Comparison of ENCODE assay signal across 11 cellular contexts in genomic region chr7:78924581-78924980, GRCh38.
DNase-seq lines count a peak whose midpoint lies in the region; ATAC-seq, FAIRE-seq and TF ChIP-seq lines count a peak whose summit lies in the region.
"Had no signal": no experiment of that assay in that cellular context is flagged by ENCODE, and none has a peak within 500 bp of the region (broad histone marks: within the 10 kb centered on the region; RNA-seq: fewer than 3 reads in every experiment).

No MANE protein-coding gene starts in this region.

- no TSS peak for BruUV-seq in HepG2 (replicated peaks; lab: Mats Ljungman, UMichigan)

- no peak for TF ChIP-seq POLR2A in HepG2 (IDR thresholded peaks at IDR 0.05; ENCODE audit: insufficient read depth in 1 of 2, low read depth in 2 of 2, low read length in 2 of 2)
- no peak for TF ChIP-seq POLR2A in right lobe of liver (IDR thresholded peaks at IDR 0.05)

- CTCF ChIA-PET in HepG2 (lab: Yijun Ruan, JAX; ENCODE audit: low intra/inter-chr PET ratio, low total read pairs): interaction anchor here (1.4 kb wide), 1 partner anchor 984 kb away, joined by 6 read pairs; no protein-coding TSS in a partner anchor

- in situ Hi-C loops in HepG2 (cut with HindIII; ENCODE audit: extremely low pct_ligation_motif_present, low pct_unique_long_range_greater_than_20kb): no loop called here

- H2AFZ ChIP-seq in HepG2 (ENCODE audit: low read length): no peak overlapping the region

- H3K36me3 ChIP-seq in HepG2 (replicated peaks in 1 of 2; ENCODE audit: control insufficient read depth in 1 of 2, insufficient read depth in 2 of 2, low read length in 2 of 2) (no peaks in the 10 kb centered on the region), right lobe of liver (no peaks in the 10 kb centered on the region), NT2/D1 (ENCODE audit: insufficient read depth, insufficient read length, low read length) (no peaks in the 10 kb centered on the region)
- H3K36me3 ChIP-seq: adrenal gland had no signal

- no peaks in the 10 kb centered on the region for H3K79me2 ChIP-seq in HepG2 (ENCODE audit: insufficient read depth, low read length)

- POLR2A ChIA-PET in HepG2 (lab: Yijun Ruan, JAX): no interaction called here

- TF ChIP-seq RAD21 in HepG2 (CRISPR knock-in tag; IDR thresholded peaks at IDR 0.05): no peak

- TF ChIP-seq EP300 in HepG2 (IDR thresholded peaks at IDR 0.05; ENCODE audit: low read depth in 2 of 2, low read length in 2 of 2) (no peak), HepG2 (CRISPR knock-in tag; IDR thresholded peaks at IDR 0.05; ENCODE audit: borderline replicate concordance) (no peak)

- H3K4me3 ChIP-seq in HepG2 (replicated peaks in 1 of 3; ENCODE audit: insufficient read depth in 1 of 3, low read depth in 2 of 3, low read length in 3 of 3) (no peak overlapping the region), right lobe of liver (no peak overlapping the region), NT2/D1 (ENCODE audit: insufficient read length, low read depth) (no peak overlapping the region), fibroblast of villous mesenchyme (ENCODE audit: low read depth, low read length) (no peak overlapping the region)
- H3K4me3 ChIP-seq: adrenal gland had no signal

- H3K4me2 ChIP-seq in HepG2 (ENCODE audit: low read depth, low read length): no peak overlapping the region

- FAIRE-seq in HepG2 (lab: Jason Lieb, UNC): no peak

- no peaks in the 10 kb centered on the region for H3K9me3 Mint-ChIP-seq in activated naive CD8-positive, alpha-beta T cell treated with anti-CD3 and anti-CD28 coated beads for 36 hours

- 5% methylated on average over 2 of the region's 2 CpGs for WGBS in HepG2 (ENCODE audit: low lambda C conversion rate)
- 2% methylated on average over 2 of the region's 2 CpGs for WGBS in right lobe of liver (ENCODE audit: insufficient coverage, low coverage, low lambda C conversion rate, missing lambda C conversion rate)

- intact Hi-C loops in HepG2 (cut with micrococcal nuclease; ENCODE audit: unreplicated experiment) (loop anchor here (10.0 kb wide), 2 partner anchors 790 to 900 kb away; no protein-coding TSS in a partner anchor), right lobe of liver (cut with DNase I) (no loop called here)

- ATAC-seq in HepG2: no peak
- ATAC-seq in right lobe of liver: no peak
- ATAC-seq in HG03354 (IDR thresholded peaks at IDR 0.05; ENCODE audit: poor library complexity, severe bottlenecking, unreplicated experiment): no peak
- ATAC-seq in GM19397 (IDR thresholded peaks at IDR 0.05; ENCODE audit: unreplicated experiment): no peak
- ATAC-seq in GM21447 (IDR thresholded peaks at IDR 0.05; ENCODE audit: unreplicated experiment): no peak
- ATAC-seq: left ventricle myocardium superior had no signal

- no peaks in the 10 kb centered on the region for H3K27me3 Mint-ChIP-seq in activated naive CD8-positive, alpha-beta T cell treated with anti-CD3 and anti-CD28 coated beads for 36 hours

- DNase-seq in HepG2 (ENCODE audit: low spot score): no peak
- DNase-seq in right lobe of liver: no peak
- peak; percentile 23 for DNase-seq in NT2/D1 (ENCODE audit: low read depth, low spot score)
- DNase-seq in fibroblast of villous mesenchyme (ENCODE audit: low read depth): peak; percentile 32
- no peak for DNase-seq in activated naive CD8-positive, alpha-beta T cell treated with anti-CD3 and anti-CD28 coated beads for 36 hours
- DNase-seq: adrenal gland, DMS79, left ventricle myocardium superior had no signal

- no peak overlapping the region for H3K9ac ChIP-seq in HepG2 (ENCODE audit: insufficient read depth, low read depth, low read length)
- no peak overlapping the region for H3K9ac ChIP-seq in NT2/D1 (ENCODE audit: insufficient read length, low read depth)

- H4K20me1 ChIP-seq in HepG2 (ENCODE audit: insufficient read depth, low read length): no peaks in the 10 kb centered on the region

- H3K4me3 Mint-ChIP-seq in activated naive CD8-positive, alpha-beta T cell treated with anti-CD3 and anti-CD28 coated beads for 36 hours: no peak overlapping the region

- TF ChIP-seq CTCF in HepG2 (CRISPR knock-in tag; IDR thresholded peaks at IDR 0.05): peak; percentile 27; the same call in 1 of the 2 replicates
- peak in 1 of 4 donors; percentile 16 for TF ChIP-seq CTCF in right lobe of liver (IDR thresholded peaks at IDR 0.05)
- peak; percentile 13 for TF ChIP-seq CTCF in fibroblast of villous mesenchyme (IDR thresholded peaks at IDR 0.05; ENCODE audit: insufficient read depth, low read depth, low read length)

- no peak overlapping the region for H3K27ac Mint-ChIP-seq in activated naive CD8-positive, alpha-beta T cell treated with anti-CD3 and anti-CD28 coated beads for 36 hours

- H3K4me1 Mint-ChIP-seq in activated naive CD8-positive, alpha-beta T cell treated with anti-CD3 and anti-CD28 coated beads for 36 hours: no peaks in the 10 kb centered on the region

- H3K4me1 ChIP-seq in HepG2 (ENCODE audit: insufficient read depth, low read length) (no peaks in the 10 kb centered on the region), right lobe of liver (no peaks in the 10 kb centered on the region), NT2/D1 (ENCODE audit: insufficient read depth, insufficient read length) (no peaks in the 10 kb centered on the region)
- H3K4me1 ChIP-seq: adrenal gland had no signal

- H3K9me3 ChIP-seq in HepG2 (ENCODE audit: low read length) (no peaks in the 10 kb centered on the region), right lobe of liver (no peaks in the 10 kb centered on the region), NT2/D1 (ENCODE audit: insufficient read depth, low read length) (no peaks in the 10 kb centered on the region)

- H3K27me3 ChIP-seq in HepG2 (ENCODE audit: control insufficient read depth in 1 of 2, insufficient read depth in 2 of 2, low read length in 2 of 2) (no peaks in the 10 kb centered on the region), right lobe of liver (no peaks in the 10 kb centered on the region), NT2/D1 (ENCODE audit: insufficient read depth, insufficient read length) (no peaks in the 10 kb centered on the region)
- H3K27me3 ChIP-seq: adrenal gland had no signal

- no peak overlapping the region for H3K27ac ChIP-seq in HepG2 (ENCODE audit: extremely low read length, insufficient read depth, low read length)
- no peak overlapping the region for H3K27ac ChIP-seq in right lobe of liver
- H3K27ac ChIP-seq: adrenal gland had no signal

- H3K36me3 Mint-ChIP-seq in activated naive CD8-positive, alpha-beta T cell treated with anti-CD3 and anti-CD28 coated beads for 36 hours: no peaks in the 10 kb centered on the region

TF ChIP-seq in HepG2, 621 proteins besides CTCF, POLR2A, EP300 and RAD21:
- TF ChIP-seq ZNF263 (CRISPR knock-in tag; IDR thresholded peaks at IDR 0.05): peak; percentile 70; the same call in 1 of the 2 replicates
- TF ChIP-seq STAG1 (CRISPR knock-in tag; IDR thresholded peaks at IDR 0.05): peak; percentile 38
- TF ChIP-seq RCOR2 (CRISPR knock-in tag; IDR thresholded peaks at IDR 0.05): no peak
- no peak for TF ChIP-seq TSC22D2 (CRISPR knock-in tag; IDR thresholded peaks at IDR 0.05; ENCODE audit: borderline replicate concordance)
- no peak for TF ChIP-seq ZNF564 (CRISPR knock-in tag; IDR thresholded peaks at IDR 0.05)
- no peak for TF ChIP-seq RFXANK (CRISPR knock-in tag; IDR thresholded peaks at IDR 0.05)
- TF ChIP-seq HNRNPLL (IDR thresholded peaks at IDR 0.05; ENCODE audit: low read depth, low read length, poor library complexity, severe bottlenecking): no peak
- no peak for TF ChIP-seq PBX2 (CRISPR knock-in tag; IDR thresholded peaks at IDR 0.05)
- no peak for TF ChIP-seq ZNF720 (CRISPR knock-in tag; IDR thresholded peaks at IDR 0.05)
TF ChIP-seq in HepG2: peak in this region for 2.

Comparison
In these comparisons a context has a peak if more than half of its experiments do, and no peak if none do; other contexts are left out.
1. DNase-seq: peak in NT2/D1 (single experiment) and fibroblast of villous mesenchyme (single experiment); none in HepG2 (single experiment), right lobe of liver (0 of 3) and activated naive CD8-positive, alpha-beta T cell treated with anti-CD3 and anti-CD28 coated beads for 36 hours (single experiment).